Comparison of ENCODE assay signal across 9 cellular contexts in genomic region chr17:15261818-15262290, GRCh38. TPM values are rescaled to one million over a fixed set of nuclear protein-coding genes. Genes with fewer than 3 reads are reported as not detected.
DNase-seq lines count a peak whose midpoint lies in the region; ATAC-seq, FAIRE-seq and TF ChIP-seq lines count a peak whose summit lies in the region.
"Had no signal": no experiment of that assay in that cellular context is flagged by ENCODE, and none has a peak within 500 bp of the region (broad histone marks: within the 10 kb centered on the region; RNA-seq: fewer than 3 reads in every experiment).

No MANE protein-coding gene starts in this region.

- peak overlapping the region; percentile 89 for H2AFZ ChIP-seq in endothelial cell of umbilical vein (ENCODE audit: low read depth, low read length)

- H3K27me3 Mint-ChIP-seq in mesothelial cell of epicardium (ENCODE audit: low read depth) = peaks cover 80% of the 10 kb centered on the region

- H3K36me3 ChIP-seq in endothelial cell of umbilical vein (ENCODE audit: control insufficient read depth in 2 of 2, extremely low read depth in 1 of 2, insufficient read depth in 2 of 2, low read length in 2 of 2) = peaks cover 0 to 4% of the 10 kb centered on the region in 2 experiments
- H3K36me3 ChIP-seq in urinary bladder (ENCODE audit: insufficient read depth) = no peaks in the 10 kb centered on the region

- no peak for TF ChIP-seq POLR2A in endothelial cell of umbilical vein (IDR thresholded peaks at IDR 0.05; ENCODE audit: low read depth, low read length)

- WGBS in urinary bladder = 3% methylated on average over 9 of the region's 9 CpGs

- H3K4me1 ChIP-seq in endothelial cell of umbilical vein (ENCODE audit: control insufficient read depth, extremely low read depth, insufficient read depth, low read length) = peaks cover 28% of the 10 kb centered on the region
- H3K4me1 ChIP-seq in urinary bladder (ENCODE audit: insufficient read depth) = no peaks in the 10 kb centered on the region

- peak overlapping the region; percentile 71 for H3K9ac ChIP-seq in endothelial cell of umbilical vein (replicated peaks; ENCODE audit: extremely low read depth, insufficient read depth, low read length)

- intact Hi-C loops in Right ventricle myocardium superior (cut with DNase I) = loop anchor here (2.0 to 5.0 kb wide), 2 partner anchors 195 to 241 kb away; no protein-coding TSS in a partner anchor
- intact Hi-C loops in Right ventricle myocardium inferior (cut with DNase I) = loop anchor here (1.0 to 5.0 kb wide), 6 partner anchors 29 to 195 kb away; partner anchors contain the start of gene TEKT3
- intact Hi-C loops in endothelial cell of umbilical vein (cut with micrococcal nuclease) = loop anchor here (1.0 to 2.0 kb wide), 5 partner anchors 137 to 683 kb away; partner anchors contain the start of gene ADORA2B

- H3K4me2 ChIP-seq in endothelial cell of umbilical vein (ENCODE audit: insufficient read depth, low read length) = peak overlapping the region; percentile 77

- DNase-seq in Right ventricle myocardium superior (no peak), Right ventricle myocardium inferior (ENCODE audit: missing footprints) (no peak), endothelial cell of umbilical vein (ENCODE audit: low read depth, low spot score) (peak; percentile 48), mesothelial cell of epicardium (ENCODE audit: low spot score in 2 of 2, unreplicated experiment in 2 of 2) (no peak), SKM-1 (lab: John Stamatoyannopoulos, UW; ENCODE audit: unreplicated experiment) (no peak), iPS-NIHi11 (ENCODE audit: low spot score) (no peak)

- H3K79me2 ChIP-seq in endothelial cell of umbilical vein (ENCODE audit: control insufficient read depth, insufficient read depth, low read length) = peaks cover 24% of the 10 kb centered on the region

- H3K27ac Mint-ChIP-seq in mesothelial cell of epicardium = peak overlapping the region; percentile 97
- H3K27ac Mint-ChIP-seq: CD4-positive, CD25-positive, alpha-beta regulatory T cell had no signal

- H3K9me3 Mint-ChIP-seq in mesothelial cell of epicardium = no peaks in the 10 kb centered on the region

- peak overlapping the region; percentile 45 to 82 (median 67) for H3K4me3 ChIP-seq in endothelial cell of umbilical vein (replicated peaks in 1 of 3; ENCODE audit: insufficient read depth in 1 of 3, low read depth in 1 of 3, low read length in 3 of 3)
- peak overlapping the region; percentile 64 for H3K4me3 ChIP-seq in urinary bladder (ENCODE audit: low read depth, low read length)

- TF ChIP-seq CTCF in endothelial cell of umbilical vein (IDR thresholded peaks at IDR 0.05; ENCODE audit: extremely low read depth in 1 of 2, insufficient read depth in 1 of 2, low read depth in 1 of 2, low read length in 2 of 2) (no peak), mesothelial cell of epicardium (IDR thresholded peaks at IDR 0.05; ENCODE audit: unreplicated experiment) (no peak)

- peak overlapping the region; percentile 85 for H3K4me3 Mint-ChIP-seq in mesothelial cell of epicardium

- no peaks in the 10 kb centered on the region for H3K9me3 ChIP-seq in endothelial cell of umbilical vein (replicated peaks; ENCODE audit: control insufficient read depth, insufficient read depth, low read length)

- BruUV-seq in endothelial cell of umbilical vein (replicated peaks; lab: Mats Ljungman, UMichigan) = TSS peak; percentile 15

- peaks cover 0 to 7% of the 10 kb centered on the region in 2 experiments for H3K27me3 ChIP-seq in endothelial cell of umbilical vein (ENCODE audit: control insufficient read depth in 2 of 2, insufficient read depth in 2 of 2, low read length in 2 of 2)

- H3K36me3 Mint-ChIP-seq in mesothelial cell of epicardium = no peaks in the 10 kb centered on the region
- H3K36me3 Mint-ChIP-seq: CD4-positive, CD25-positive, alpha-beta regulatory T cell had no signal

- peaks cover 34% of the 10 kb centered on the region for H3K4me1 Mint-ChIP-seq in mesothelial cell of epicardium

- dilution Hi-C loops in endothelial cell of umbilical vein (cut with MboI; ENCODE audit: extremely low pct_ligation_motif_present, low sequenced_read_pairs) = no loop called here

- H4K20me1 ChIP-seq in endothelial cell of umbilical vein (replicated peaks; ENCODE audit: control insufficient read depth, extremely low read depth, insufficient read depth, low read length) = no peaks in the 10 kb centered on the region

- ATAC-seq in Right ventricle myocardium superior (ENCODE audit: poor library complexity) (peak; percentile 2), Right ventricle myocardium inferior (no peak), GM21737 (IDR thresholded peaks at IDR 0.05; ENCODE audit: unreplicated experiment) (no peak)

- FAIRE-seq in endothelial cell of umbilical vein (lab: Jason Lieb, UNC) = peak; percentile 64

- H3K27ac ChIP-seq in endothelial cell of umbilical vein (ENCODE audit: insufficient read depth, low read depth, low read length) = peak overlapping the region; percentile 49
- peak overlapping the region; percentile 93 for H3K27ac ChIP-seq in urinary bladder (ENCODE audit: low read depth)

- H3K9me1 ChIP-seq in endothelial cell of umbilical vein (replicated peaks; ENCODE audit: control insufficient read depth, extremely low read depth, insufficient read depth, low read length) = no peaks in the 10 kb centered on the region

- POLR2A ChIA-PET in endothelial cell of umbilical vein (lab: Charles Lee) = interaction anchor here (2.1 kb wide), 1 partner anchor 241 kb away, joined by 4 read pairs; no protein-coding TSS in a partner anchor

- CTCF ChIA-PET in endothelial cell of umbilical vein (lab: Charles Lee) = interaction anchor here (0.5 to 11.6 kb wide), 12 partner anchors 28 to 249 kb away, joined by 3 to 410 read pairs (median 4); no protein-coding TSS in a partner anchor

TF ChIP-seq in endothelial cell of umbilical vein, 7 proteins besides CTCF, POLR2A, EP300 and RAD21:
- TF ChIP-seq FOS (IDR thresholded peaks at IDR 0.05; ENCODE audit: borderline replicate concordance, insufficient read depth, low read length) = no peak
- no peak for TF ChIP-seq POLR2AphosphoS5 (IDR thresholded peaks at IDR 0.05; ENCODE audit: insufficient read depth, low read depth, low read length)
- TF ChIP-seq, protein P1, sequence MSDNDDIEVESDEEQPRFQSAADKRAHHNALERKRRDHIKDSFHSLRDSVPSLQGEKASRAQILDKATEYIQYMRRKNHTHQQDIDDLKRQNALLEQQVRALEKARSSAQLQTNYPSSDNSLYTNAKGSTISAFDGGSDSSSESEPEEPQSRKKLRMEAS (IDR thresholded peaks at IDR 0.05; ENCODE audit: insufficient read depth, insufficient read length) = no peak
- TF ChIP-seq JUN (IDR thresholded peaks at IDR 0.05; ENCODE audit: borderline replicate concordance, insufficient read depth, insufficient read length, low read depth) = no peak
- TF ChIP-seq MYC (IDR thresholded peaks at IDR 0.05; ENCODE audit: low read depth, low read length) = no peak
- no peak for TF ChIP-seq EZH2 (IDR thresholded peaks at IDR 0.05; ENCODE audit: borderline replicate concordance, low read depth, low read length, severe bottlenecking)
- TF ChIP-seq GATA2 (IDR thresholded peaks at IDR 0.05; ENCODE audit: insufficient read depth, insufficient read length, low read depth, low read length) = no peak

RNA-seq across cellular contexts. Expression of gene PMP22, which starts 3.3 kb away (rescaled TPM):
- total RNA-seq in Right ventricle myocardium superior (183 TPM), Right ventricle myocardium inferior (198 TPM), endothelial cell of umbilical vein (51.2 and 67.2 TPM in 2 replicates), mesothelial cell of epicardium (49.4 to 52.5 TPM (median 50.4 TPM) in 3 replicates), urinary bladder (191 TPM)
- polyA plus RNA-seq in endothelial cell of umbilical vein (103 and 158 TPM in 2 replicates), urinary bladder (314 TPM)
- 95.8 and 102 TPM in 2 replicates for polyA plus RNA-seq in endothelial cell of umbilical vein (2011; cell fraction: cytosol; rRNA removed)
- 46.4 TPM in 2 replicates for polyA plus RNA-seq in endothelial cell of umbilical vein (2011; cell fraction: nucleus; rRNA removed)
- polyA plus RNA-seq in endothelial cell of umbilical vein (2012) = 51.3 and 77.4 TPM in 2 replicates
- 301 and 323 TPM in 2 replicates for polyA minus RNA-seq in endothelial cell of umbilical vein
- polyA minus RNA-seq in endothelial cell of umbilical vein (2011; cell fraction: cytosol; rRNA and poly(A)+ RNA removed) = 18.7 TPM
- polyA minus RNA-seq in endothelial cell of umbilical vein (2011; cell fraction: nucleus; rRNA and poly(A)+ RNA removed) = 33.0 and 47.6 TPM in 2 replicates
- total RNA-seq: CD4-positive, CD25-positive, alpha-beta regulatory T cell had no signal
- polyA plus RNA-seq: CD4-positive, CD25-positive, alpha-beta regulatory T cell had no signal
